20 cellular contexts compared by ENCODE assay signal in the genomic region with DNA sequence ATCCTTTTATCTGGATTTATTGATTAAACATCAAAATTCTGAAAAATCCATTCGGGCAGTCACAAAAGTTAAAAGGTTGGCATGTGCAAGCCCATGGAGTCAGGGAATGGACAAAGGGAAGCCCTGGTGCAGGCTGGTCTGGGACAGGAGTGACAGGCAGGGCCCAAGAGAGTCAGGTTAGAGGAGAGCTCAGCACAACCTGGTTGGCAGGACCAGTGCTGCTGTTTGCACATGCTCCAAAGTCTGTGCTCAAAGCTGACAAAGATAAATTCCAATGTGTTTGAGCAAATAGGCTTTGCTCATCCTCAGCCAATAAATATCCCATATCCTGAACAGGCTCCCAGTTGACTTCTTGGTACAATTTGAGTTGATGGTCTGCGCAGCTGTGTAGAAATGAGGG.
DNase-seq lines count a peak whose midpoint lies in the region; ATAC-seq, FAIRE-seq and TF ChIP-seq lines count a peak whose summit lies in the region.
"Had no signal": no experiment of that assay in that cellular context is flagged by ENCODE, and none has a peak within 500 bp of the region (broad histone marks: within the 10 kb centered on the region; RNA-seq: fewer than 3 reads in every experiment).

No MANE protein-coding gene starts in this region.

- peak; percentile 4 for DNase-seq in HepG2 (ENCODE audit: low spot score)
- DNase-seq in right lobe of liver: no peak
- peak; percentile 26 for DNase-seq in glutamatergic neuron
- no peak for DNase-seq in upper lobe of left lung
- DNase-seq in mesendoderm: no peak
- DNase-seq: 8988T; ACHN; AML-193; C1 segment of cervical spinal cord; CD4-positive, alpha-beta memory T cell; COR-L47; DMS153; DND-41; GM23248; H9 had no signal

- no peaks in the 10 kb centered on the region for H3K79me1 ChIP-seq in mesendoderm (ENCODE audit: low read length)

- no peak overlapping the region for H3K27ac ChIP-seq in HepG2 (ENCODE audit: extremely low read length, insufficient read depth, low read length)
- H3K27ac ChIP-seq in right lobe of liver: no peak overlapping the region
- no peak overlapping the region for H3K27ac ChIP-seq in upper lobe of left lung
- no peak overlapping the region for H3K27ac ChIP-seq in mesendoderm (ENCODE audit: low read depth, low read length)
- H3K27ac ChIP-seq: A549, GM23248 had no signal

- no peak for FAIRE-seq in HepG2 (lab: Jason Lieb, UNC)
- FAIRE-seq: A549, G401.6, GM12892 had no signal

- WGBS in HepG2 (ENCODE audit: low lambda C conversion rate): 0% methylated on average over 1 of the region's 2 CpGs
- WGBS in right lobe of liver (ENCODE audit: insufficient coverage, low coverage, low lambda C conversion rate, missing lambda C conversion rate): 14% methylated on average over 1 of the region's 2 CpGs
- WGBS in upper lobe of left lung, 2 donors: 93 to 94% methylated on average over 2 of the region's 2 CpGs
- whole genome bisulfite sequencing in mesendoderm (ENCODE audit: extremely low coverage, insufficient coverage, low lambda C conversion rate): no CpG with 5 or more reads among the region's 2 CpGs

- no peak overlapping the region for H4K5ac ChIP-seq in mesendoderm (ENCODE audit: low read length)

- H3K56ac ChIP-seq in mesendoderm (ENCODE audit: low read length): no peak overlapping the region

- CTCF ChIA-PET in HepG2 (lab: Yijun Ruan, JAX; ENCODE audit: low intra/inter-chr PET ratio, low total read pairs): no interaction called here

- H3K36me3 ChIP-seq in HepG2 (replicated peaks in 1 of 2; ENCODE audit: control insufficient read depth in 1 of 2, insufficient read depth in 2 of 2, low read length in 2 of 2): no peaks in the 10 kb centered on the region
- no peaks in the 10 kb centered on the region for H3K36me3 ChIP-seq in right lobe of liver
- no peaks in the 10 kb centered on the region for H3K36me3 ChIP-seq in upper lobe of left lung
- H3K36me3 ChIP-seq in mesendoderm (ENCODE audit: control insufficient read depth, insufficient read depth, low read length): no peaks in the 10 kb centered on the region

- no peaks in the 10 kb centered on the region for H3K27me3 ChIP-seq in HepG2 (ENCODE audit: control insufficient read depth in 1 of 2, insufficient read depth in 2 of 2, low read length in 2 of 2)
- no peaks in the 10 kb centered on the region for H3K27me3 ChIP-seq in right lobe of liver
- H3K27me3 ChIP-seq in upper lobe of left lung: no peaks in the 10 kb centered on the region
- no peaks in the 10 kb centered on the region for H3K27me3 ChIP-seq in mesendoderm (ENCODE audit: insufficient read depth, low read length, poor library complexity)

- ATAC-seq in HepG2 (peak; percentile 73), right lobe of liver (no peak), upper lobe of left lung (ENCODE audit: low FRiP score in 2 of 2) (no peak)
- ATAC-seq in stimulated activated memory B cell treated with anti-CD40 and anti-IgM and Interleukin-4, amounts not matched to agents 10 μg/mL and 1 μg/mL and 100 μg/mL, for 72 hours: peak; percentile 56
- ATAC-seq: A549, HCT116 had no signal

- H2BK15ac ChIP-seq in mesendoderm (replicated peaks; ENCODE audit: low read depth): no peak overlapping the region

- TF ChIP-seq CTCF in HepG2 (CRISPR knock-in tag; IDR thresholded peaks at IDR 0.05) (no peak), right lobe of liver (IDR thresholded peaks at IDR 0.05) (no peak), glutamatergic neuron (IDR thresholded peaks at IDR 0.05; ENCODE audit: partially characterized antibody, unreplicated experiment) (no peak), upper lobe of left lung (IDR thresholded peaks at IDR 0.05) (no peak)

- H3K4me2 ChIP-seq in HepG2 (ENCODE audit: low read depth, low read length) (no peak overlapping the region), mesendoderm (ENCODE audit: low read length) (no peak overlapping the region)
- H3K4me2 ChIP-seq: A549 had no signal

- peaks cover 8% of the 10 kb centered on the region for H3K27me3 Mint-ChIP-seq in glutamatergic neuron (ENCODE audit: unreplicated experiment)
- H3K27me3 Mint-ChIP-seq in stimulated activated memory B cell treated with anti-CD40 and anti-IgM and Interleukin-4, amounts not matched to agents 10 μg/mL and 1 μg/mL and 100 μg/mL, for 72 hours: no peaks in the 10 kb centered on the region
- H3K27me3 Mint-ChIP-seq: CD4-positive, alpha-beta memory T cell had no signal

- no peak overlapping the region for H3K4me3 ChIP-seq in HepG2 (replicated peaks in 1 of 3; ENCODE audit: insufficient read depth in 1 of 3, low read depth in 2 of 3, low read length in 3 of 3)
- no peak overlapping the region for H3K4me3 ChIP-seq in right lobe of liver
- H3K4me3 ChIP-seq in upper lobe of left lung: no peak overlapping the region
- no peak overlapping the region for H3K4me3 ChIP-seq in mesendoderm (ENCODE audit: low read length)
- H3K4me3 ChIP-seq: A549, GM23248 had no signal

- no peak overlapping the region for H3K18ac ChIP-seq in mesendoderm (ENCODE audit: low read length)

- TF ChIP-seq EP300 in HepG2 (IDR thresholded peaks at IDR 0.05; ENCODE audit: low read depth in 2 of 2, low read length in 2 of 2) (no peak), HepG2 (CRISPR knock-in tag; IDR thresholded peaks at IDR 0.05; ENCODE audit: borderline replicate concordance) (no peak), upper lobe of left lung (IDR thresholded peaks at IDR 0.05) (no peak)

- H2AK5ac ChIP-seq in mesendoderm (ENCODE audit: low read length): no peak overlapping the region

- in situ Hi-C loops in HepG2 (cut with HindIII; ENCODE audit: extremely low pct_ligation_motif_present, low pct_unique_long_range_greater_than_20kb): no loop called here

- peak overlapping the region; percentile 88 for H3K27ac Mint-ChIP-seq in glutamatergic neuron (ENCODE audit: unreplicated experiment)
- no peak overlapping the region for H3K27ac Mint-ChIP-seq in stimulated activated memory B cell treated with anti-CD40 and anti-IgM and Interleukin-4, amounts not matched to agents 10 μg/mL and 1 μg/mL and 100 μg/mL, for 72 hours
- H3K27ac Mint-ChIP-seq: CD4-positive, alpha-beta memory T cell; H9 had no signal

- H3K9ac ChIP-seq in HepG2 (ENCODE audit: insufficient read depth, low read depth, low read length) (no peak overlapping the region), mesendoderm (ENCODE audit: low read length) (no peak overlapping the region)
- H3K9ac ChIP-seq: GM23248 had no signal

- H2BK120ac ChIP-seq in mesendoderm (ENCODE audit: low read depth, low read length): no peak overlapping the region

- no peak for TF ChIP-seq RAD21 in HepG2 (CRISPR knock-in tag; IDR thresholded peaks at IDR 0.05)

- intact Hi-C loops in HepG2 (cut with micrococcal nuclease; ENCODE audit: unreplicated experiment) (no loop called here), right lobe of liver (cut with DNase I) (no loop called here)

- peaks cover 47% of the 10 kb centered on the region for H3K4me1 Mint-ChIP-seq in glutamatergic neuron (ENCODE audit: low read depth, unreplicated experiment)
- no peaks in the 10 kb centered on the region for H3K4me1 Mint-ChIP-seq in stimulated activated memory B cell treated with anti-CD40 and anti-IgM and Interleukin-4, amounts not matched to agents 10 μg/mL and 1 μg/mL and 100 μg/mL, for 72 hours
- H3K4me1 Mint-ChIP-seq: CD4-positive, alpha-beta memory T cell had no signal

- POLR2A ChIA-PET in HepG2 (lab: Yijun Ruan, JAX): no interaction called here

- H2BK5ac ChIP-seq in mesendoderm (ENCODE audit: low read length): no peak overlapping the region

- H2AFZ ChIP-seq in HepG2 (ENCODE audit: low read length): no peak overlapping the region
- H2AFZ ChIP-seq: GM23248 had no signal

- H3K4me1 ChIP-seq in HepG2 (ENCODE audit: insufficient read depth, low read length) (no peaks in the 10 kb centered on the region), right lobe of liver (no peaks in the 10 kb centered on the region), upper lobe of left lung (no peaks in the 10 kb centered on the region), mesendoderm (ENCODE audit: control insufficient read depth, low read depth, low read length) (no peaks in the 10 kb centered on the region)
- H3K4me1 ChIP-seq: A549 had no signal

- TF ChIP-seq POLR2A in HepG2 (IDR thresholded peaks at IDR 0.05; ENCODE audit: insufficient read depth in 1 of 2, low read depth in 2 of 2, low read length in 2 of 2) (no peak), right lobe of liver (IDR thresholded peaks at IDR 0.05) (no peak), upper lobe of left lung (IDR thresholded peaks at IDR 0.05) (no peak)

- BruUV-seq in HepG2 (replicated peaks; lab: Mats Ljungman, UMichigan): no TSS peak

- H3K9me3 Mint-ChIP-seq in glutamatergic neuron (ENCODE audit: unreplicated experiment): peaks cover 5% of the 10 kb centered on the region
- no peaks in the 10 kb centered on the region for H3K9me3 Mint-ChIP-seq in stimulated activated memory B cell treated with anti-CD40 and anti-IgM and Interleukin-4, amounts not matched to agents 10 μg/mL and 1 μg/mL and 100 μg/mL, for 72 hours
- H3K9me3 Mint-ChIP-seq: H9 had no signal

- no peaks in the 10 kb centered on the region for H4K20me1 ChIP-seq in HepG2 (ENCODE audit: insufficient read depth, low read length)

- H4K8ac ChIP-seq in mesendoderm (ENCODE audit: low read depth, low read length): no peak overlapping the region

- peak overlapping the region; percentile 61 for H3K4me3 Mint-ChIP-seq in glutamatergic neuron (ENCODE audit: unreplicated experiment)
- no peak overlapping the region for H3K4me3 Mint-ChIP-seq in stimulated activated memory B cell treated with anti-CD40 and anti-IgM and Interleukin-4, amounts not matched to agents 10 μg/mL and 1 μg/mL and 100 μg/mL, for 72 hours
- H3K4me3 Mint-ChIP-seq: CD4-positive, alpha-beta memory T cell; H9 had no signal

- H3K23ac ChIP-seq in mesendoderm (ENCODE audit: low read length): no peak overlapping the region

- H3K79me2 ChIP-seq in HepG2 (ENCODE audit: insufficient read depth, low read length) (no peaks in the 10 kb centered on the region), mesendoderm (ENCODE audit: control insufficient read depth, insufficient read depth, low read length) (no peaks in the 10 kb centered on the region)

- peaks cover 3% of the 10 kb centered on the region for H3K36me3 Mint-ChIP-seq in glutamatergic neuron (ENCODE audit: unreplicated experiment)
- H3K36me3 Mint-ChIP-seq in stimulated activated memory B cell treated with anti-CD40 and anti-IgM and Interleukin-4, amounts not matched to agents 10 μg/mL and 1 μg/mL and 100 μg/mL, for 72 hours: no peaks in the 10 kb centered on the region
- H3K36me3 Mint-ChIP-seq: CD4-positive, alpha-beta memory T cell had no signal

- no peaks in the 10 kb centered on the region for H3K9me3 ChIP-seq in HepG2 (ENCODE audit: low read length)
- no peaks in the 10 kb centered on the region for H3K9me3 ChIP-seq in right lobe of liver
- no peaks in the 10 kb centered on the region for H3K9me3 ChIP-seq in upper lobe of left lung
- H3K9me3 ChIP-seq: A549 had no signal

- H3K4ac ChIP-seq in mesendoderm (ENCODE audit: low read depth, low read length): no peak overlapping the region

TF ChIP-seq in HepG2, 621 proteins besides CTCF, POLR2A, EP300 and RAD21 (continues in another document):
- TF ChIP-seq TAF15 (IDR thresholded peaks at IDR 0.05; ENCODE audit: low read depth, low read length, poor library complexity, severe bottlenecking): no peak
- TF ChIP-seq ZNF326 (CRISPR knock-in tag; IDR thresholded peaks at IDR 0.05; ENCODE audit: borderline replicate concordance): no peak

Comparison
In these comparisons a context has a peak if more than half of its experiments do, and no peak if none do; other contexts are left out.
1. ATAC-seq: peak in HepG2 (single experiment) and stimulated activated memory B cell treated with anti-CD40 and anti-IgM and Interleukin-4, amounts not matched to agents 10 μg/mL and 1 μg/mL and 100 μg/mL, for 72 hours (single experiment); none in right lobe of liver (0 of 4) and upper lobe of left lung (0 of 2).
2. DNase-seq: peak in HepG2 (single experiment) and glutamatergic neuron (single experiment); none in right lobe of liver (0 of 3), upper lobe of left lung (0 of 2) and mesendoderm (single experiment).